ENCODE assay signal across 26 cellular contexts in genomic region chr7:46533946-46534345, GRCh38.
"Had no signal": no experiment of that assay in that cellular context is flagged by ENCODE, and none has a peak within 500 bp of the region (broad histone marks: within the 10 kb centered on the region; RNA-seq: fewer than 3 reads in every experiment).

No MANE protein-coding gene starts in this region.

- ATAC-seq: activated CD4-positive, alpha-beta T cell treated with anti-CD3 and anti-CD28 coated beads for 36 hours; activated CD8-positive, alpha-beta T cell treated with anti-CD3 and anti-CD28 coated beads for 36 hours; activated T-cell treated with anti-CD3 and anti-CD28 coated beads, Interleukin-2, amount 50 U/mL, for 72 hours; T-cell had no signal

- H3K36me3 Mint-ChIP-seq: activated naive CD8-positive, alpha-beta T cell treated with anti-CD3 and anti-CD28 coated beads, Interleukin-2, amount 10 ng/mL, durations not matched to agents 7 days and 5 days; T-cell had no signal

- H3K36me3 ChIP-seq: adrenal gland, MG63 had no signal

- H3K27ac ChIP-seq: adrenal gland, SK-N-MC, VCaP had no signal

- H3K27me3 Mint-ChIP-seq: activated CD4-positive, alpha-beta T cell treated with anti-CD3 and anti-CD28 coated beads for 36 hours; activated CD8-positive, alpha-beta T cell treated with anti-CD3 and anti-CD28 coated beads for 36 hours; activated naive CD8-positive, alpha-beta T cell treated with anti-CD3 and anti-CD28 coated beads, Interleukin-2, amount 10 ng/mL, durations not matched to agents 7 days and 5 days; T-cell had no signal

- H3K4me3 Mint-ChIP-seq: activated CD4-positive, alpha-beta T cell treated with anti-CD3 and anti-CD28 coated beads for 36 hours; activated CD8-positive, alpha-beta T cell treated with anti-CD3 and anti-CD28 coated beads for 36 hours; activated naive CD8-positive, alpha-beta T cell treated with anti-CD3 and anti-CD28 coated beads, Interleukin-2, amount 10 ng/mL, durations not matched to agents 7 days and 5 days; activated T-cell treated with anti-CD3 and anti-CD28 coated beads, Interleukin-2, amount 50 U/mL, for 72 hours; T-cell had no signal

- H3K4me3 ChIP-seq: adrenal gland, MG63, SK-N-MC had no signal

- DNase-seq: activated CD4-positive, alpha-beta T cell treated with anti-CD3 and anti-CD28 coated beads for 36 hours; activated CD4-positive, CD25-positive, alpha-beta regulatory T cell; activated CD8-positive, alpha-beta memory T cell treated with anti-CD3 and anti-CD28 coated beads, Interleukin-2, amount 50 U/mL, for 4 hours; activated CD8-positive, alpha-beta T cell treated with anti-CD3 and anti-CD28 coated beads for 36 hours; activated naive CD4-positive, alpha-beta T cell treated with anti-CD3 and anti-CD28 coated beads, Interleukin-2, amount 50 U/mL, for 16 hours; activated naive CD8-positive, alpha-beta T cell treated with anti-CD3 and anti-CD28 coated beads, Interleukin-2, amount 10 ng/mL, durations not matched to agents 7 days and 5 days; activated T-cell treated with anti-CD3 and anti-CD28 coated beads, Interleukin-2, amount 50 U/mL, for 72 hours; anterior cingulate cortex; central memory CD4-positive, alpha-beta T cell; MG63; MV-4-11; NCI-H1092 treated with DMSO at 0.1 percent for 48 hours; NCI-H1436; NCI-H1694 treated with DMSO at 0.1 percent for 48 hours; NCI-H2029 treated with DMSO at 0.1 percent for 48 hours; NCI-H446; NCI-H526 treated with DMSO at 0.1 percent for 48 hours; NCI-H82; SIG-M5; T-cell; T-helper 2 cell; T1000 had no signal

- H3K27me3 ChIP-seq: adrenal gland, MG63 had no signal

- H3K4me1 ChIP-seq: adrenal gland had no signal

- H3K4me1 Mint-ChIP-seq: activated CD4-positive, alpha-beta T cell treated with anti-CD3 and anti-CD28 coated beads for 36 hours; activated naive CD8-positive, alpha-beta T cell treated with anti-CD3 and anti-CD28 coated beads, Interleukin-2, amount 10 ng/mL, durations not matched to agents 7 days and 5 days; T-cell had no signal

- H3K9me3 ChIP-seq: adrenal gland, MG63 had no signal

- H3K27ac Mint-ChIP-seq: activated CD4-positive, alpha-beta T cell treated with anti-CD3 and anti-CD28 coated beads for 36 hours; activated CD8-positive, alpha-beta T cell treated with anti-CD3 and anti-CD28 coated beads for 36 hours; activated naive CD8-positive, alpha-beta T cell treated with anti-CD3 and anti-CD28 coated beads, Interleukin-2, amount 10 ng/mL, durations not matched to agents 7 days and 5 days; activated T-cell treated with anti-CD3 and anti-CD28 coated beads, Interleukin-2, amount 50 U/mL, for 72 hours; activated T-helper 2 cell treated with anti-CD3 and anti-CD28 coated beads, Interferon-gamma antibody, Interleukin-2, Interleukin-4, amounts not matched to agents 10 μg/mL and 5 μg/mL and 100 μg/mL, durations not matched to agents 14 hours and 24 hours and 36 hours; T-cell had no signal
